Comparison of ENCODE assay signal across 24 cellular contexts in the genomic region with DNA sequence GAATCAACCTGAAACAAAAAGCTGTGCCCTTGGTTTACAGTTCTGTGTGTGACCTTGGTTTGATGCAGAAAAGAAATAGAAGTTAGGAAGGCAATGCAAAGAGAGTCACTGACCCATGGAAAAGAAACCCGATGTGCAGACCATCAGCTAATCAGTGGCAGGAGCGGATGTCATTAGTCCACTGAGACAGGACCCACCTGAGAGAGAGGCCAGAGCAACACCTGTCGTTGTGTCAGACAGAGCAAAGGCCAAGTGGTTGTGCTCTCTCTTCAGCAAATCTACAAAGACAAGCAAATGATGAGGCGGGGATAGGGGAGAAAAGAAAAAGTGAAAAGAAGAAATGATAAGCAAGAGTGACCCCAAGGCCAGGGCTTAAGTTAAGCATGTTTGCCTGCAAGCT. TPM values are rescaled to one million over a fixed set of nuclear protein-coding genes. Genes with fewer than 3 reads are reported as not detected.
"Had no signal": no experiment of that assay in that cellular context is flagged by ENCODE, and none has a peak within 500 bp of the region (broad histone marks: within the 10 kb centered on the region; RNA-seq: fewer than 3 reads in every experiment).

No MANE protein-coding gene starts in this region.

- H3K4me3 ChIP-seq: K562, SJSA1, SK-N-MC had no signal

- H3K9me3 ChIP-seq: SJSA1 had no signal

- H3K36me3 Mint-ChIP-seq: IgD-negative memory B cell had no signal

- H3K9ac ChIP-seq: KMS-11 had no signal

- H3K4me3 Mint-ChIP-seq: IgD-negative memory B cell had no signal

- H3K27ac Mint-ChIP-seq: IgD-negative memory B cell had no signal

- H3K27ac ChIP-seq: HL-60, KMS-11, SJSA1, SK-N-MC had no signal

- H3K4me1 ChIP-seq: SJSA1 had no signal

- DNase-seq: Kasumi-1, MM.1S, NCI-H1092 treated with DMSO at 0.1 percent for 48 hours, NCI-H1436, NCI-H1694 treated with DMSO at 0.1 percent for 48 hours, NCI-H1930, NCI-H2081, NCI-H2107, NCI-H2171, NCI-H226, NCI-H446, NCI-H510A, NCI-H524 treated with DMSO at 0.1 percent for 48 hours, NCI-H69, Right ventricle myocardium superior, RPMI8226, SIG-M5 had no signal

- H3K36me3 ChIP-seq: SJSA1 had no signal

RNA-seq across cellular contexts. Expression of a gene that starts 8.7 kb away (rescaled TPM):
- total RNA-seq: K562, M059J, Right ventricle myocardium superior, SJSA1 had no signal
